ENCODE assay signal across 7 cellular contexts in genomic region chr1:147867204-147867603, GRCh38. TPM values are rescaled to one million over a fixed set of nuclear protein-coding genes. Genes with fewer than 3 reads are reported as not detected.
"Had no signal": no experiment of that assay in that cellular context is flagged by ENCODE, and none has a peak within 500 bp of the region (broad histone marks: within the 10 kb centered on the region; RNA-seq: fewer than 3 reads in every experiment).

No MANE protein-coding gene starts in this region.

RNA-seq across cellular contexts. Expression of gene GJA8, which starts 35.4 kb away (rescaled TPM):
- total RNA-seq: GM23248, GM23338, H1, H4, H7, H9, HFFc6 had no signal
- polyA plus RNA-seq: GM23248, GM23338, H1 had no signal
